Comparison of ENCODE assay signal across 4 cellular contexts in genomic region chr1:25277295-25277694, GRCh38. TPM values are rescaled to one million over a fixed set of nuclear protein-coding genes. Genes with fewer than 3 reads are reported as not detected.
"Had no signal": no experiment of that assay in that cellular context is flagged by ENCODE, and none has a peak within 500 bp of the region (broad histone marks: within the 10 kb centered on the region; RNA-seq: fewer than 3 reads in every experiment).

No MANE protein-coding gene starts in this region.

RNA-seq across cellular contexts. Expression of gene RHD, which starts 5.0 kb away (rescaled TPM):
- total RNA-seq: LHCN-M2, M059J, MCF 10A, NCI-H460 had no signal
